Comparison of ENCODE assay signal across 19 cellular contexts in the genomic region with DNA sequence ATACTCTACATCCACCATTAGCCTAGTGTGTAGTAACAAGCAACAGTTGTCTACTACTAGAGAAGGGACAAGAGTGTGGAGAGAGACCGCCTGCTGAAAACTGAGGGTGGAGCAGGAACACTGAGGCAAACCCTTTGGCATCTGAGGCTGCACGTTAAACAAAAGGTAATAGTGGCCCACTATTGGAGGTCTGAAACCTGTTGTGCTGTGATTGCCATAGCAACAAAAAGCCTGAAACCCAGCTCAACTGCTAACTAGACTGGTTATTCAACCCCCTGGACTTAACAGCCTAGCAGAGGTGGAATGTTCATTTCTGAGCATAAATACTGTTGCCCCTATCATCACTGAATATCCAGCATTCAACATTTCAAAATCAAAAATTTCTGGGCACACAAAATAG. TPM values are rescaled to one million over a fixed set of nuclear protein-coding genes. Genes with fewer than 3 reads are reported as not detected.
A peak's percentile ranks its signal among the peaks of the same experiment; 100 is the strongest.
DNase-seq lines count a peak whose midpoint lies in the region; ATAC-seq, FAIRE-seq and TF ChIP-seq lines count a peak whose summit lies in the region.
"Had no signal": no experiment of that assay in that cellular context is flagged by ENCODE, and none has a peak within 500 bp of the region (broad histone marks: within the 10 kb centered on the region; RNA-seq: fewer than 3 reads in every experiment).

No MANE protein-coding gene starts in this region.

- no peak overlapping the region for H2BK20ac ChIP-seq in H1 (ENCODE audit: low read length)

- H4K5ac ChIP-seq in H1 (ENCODE audit: insufficient read length, low read depth, low read length) (no peak overlapping the region), mesendoderm (ENCODE audit: low read length) (no peak overlapping the region)

- H3K36me3 Mint-ChIP-seq in activated CD4-positive, alpha-beta T cell treated with anti-CD3 and anti-CD28 coated beads for 36 hours (ENCODE audit: low read depth) = peaks cover 28% of the 10 kb centered on the region
- H3K36me3 Mint-ChIP-seq in stimulated activated effector memory CD8-positive, alpha-beta T cell treated with anti-CD3 and anti-CD28 coated beads, Interleukin-12 subunit alpha, Interleukin-12 subunit beta, amount 100 ng/mL, for 72 hours = no peaks in the 10 kb centered on the region

- no peak overlapping the region for H3K4me3 Mint-ChIP-seq in activated CD4-positive, alpha-beta T cell treated with anti-CD3 and anti-CD28 coated beads for 36 hours
- H3K4me3 Mint-ChIP-seq in stimulated activated effector memory CD8-positive, alpha-beta T cell treated with anti-CD3 and anti-CD28 coated beads, Interleukin-12 subunit alpha, Interleukin-12 subunit beta, amount 100 ng/mL, for 72 hours = no peak overlapping the region
- H3K4me3 Mint-ChIP-seq: IgD-negative memory B cell had no signal

- H3K27ac Mint-ChIP-seq in activated CD4-positive, alpha-beta T cell treated with anti-CD3 and anti-CD28 coated beads for 36 hours = no peak overlapping the region
- H3K27ac Mint-ChIP-seq in stimulated activated effector memory CD8-positive, alpha-beta T cell treated with anti-CD3 and anti-CD28 coated beads, Interleukin-12 subunit alpha, Interleukin-12 subunit beta, amount 100 ng/mL, for 72 hours = no peak overlapping the region
- H3K27ac Mint-ChIP-seq: IgD-negative memory B cell had no signal

- H3K4me3 ChIP-seq in H1 (ENCODE audit: extremely low read depth in 1 of 4, insufficient read depth in 2 of 4, low read depth in 3 of 4, low read length in 4 of 4) = no peak overlapping the region
- H3K4me3 ChIP-seq in mesendoderm (ENCODE audit: low read length) = no peak overlapping the region

- TF ChIP-seq POLR2A in H1 (IDR thresholded peaks at IDR 0.05; ENCODE audit: control extremely low read depth in 1 of 2, low read depth in 2 of 2, low read length in 2 of 2) = no peak

- peak; percentile 63 for DNase-seq in NCI-H748 (lab: John Stamatoyannopoulos, UW; ENCODE audit: unreplicated experiment)
- DNase-seq in NCI-H748 treated with DMSO at 0.1 percent for 48 hours (lab: John Stamatoyannopoulos, UW) = no peak
- DNase-seq in H1 (ENCODE audit: low read depth in 1 of 2, low spot score in 2 of 2) = no peak
- DNase-seq in mesendoderm = peak; percentile 51
- DNase-seq in anterior cingulate cortex (lab: John Stamatoyannopoulos, UW) = no peak
- DNase-seq in hepatic stellate cell (ENCODE audit: low spot score) = no peak
- no peak for DNase-seq in activated CD4-positive, alpha-beta T cell treated with anti-CD3 and anti-CD28 coated beads for 36 hours
- DNase-seq in stimulated activated effector memory CD8-positive, alpha-beta T cell treated with anti-CD3 and anti-CD28 coated beads, Interleukin-12 subunit alpha, Interleukin-12 subunit beta, amount 100 ng/mL, for 72 hours (ENCODE audit: low spot score in 2 of 2) = no peak
- DNase-seq: DMS53, MV-4-11, NCI-H1105 treated with DMSO at 0.1 percent for 48 hours, NCI-H187, NCI-H226, NCI-H510A treated with DMSO at 0.1 percent for 48 hours had no signal

- H3K27me3 ChIP-seq in H1 (replicated peaks in 1 of 4; ENCODE audit: control insufficient read depth in 3 of 4, extremely low read depth in 1 of 4, insufficient read depth in 3 of 4, low read length in 3 of 4) (no peaks in the 10 kb centered on the region), mesendoderm (ENCODE audit: insufficient read depth, low read length, poor library complexity) (no peaks in the 10 kb centered on the region)

- intact Hi-C loops in activated CD4-positive, alpha-beta T cell treated with anti-CD3 and anti-CD28 coated beads for 36 hours (cut with DNase I, micrococcal nuclease) = no loop called here

- no peak for TF ChIP-seq RAD21 in H1 (IDR thresholded peaks at IDR 0.05 in 1 of 2, conservative IDR thresholded peaks at IDR 0.05 in 1 of 2; ENCODE audit: low read depth in 2 of 2, low read length in 2 of 2)

- no peak for TF ChIP-seq EP300 in H1 (IDR thresholded peaks at IDR 0.05; ENCODE audit: borderline replicate concordance in 1 of 2, low read depth in 2 of 2, low read length in 2 of 2)

- H3K9me3 Mint-ChIP-seq in activated CD4-positive, alpha-beta T cell treated with anti-CD3 and anti-CD28 coated beads for 36 hours (ENCODE audit: low read depth) = peaks cover 8% of the 10 kb centered on the region
- peaks cover 5% of the 10 kb centered on the region for H3K9me3 Mint-ChIP-seq in stimulated activated effector memory CD8-positive, alpha-beta T cell treated with anti-CD3 and anti-CD28 coated beads, Interleukin-12 subunit alpha, Interleukin-12 subunit beta, amount 100 ng/mL, for 72 hours

- peaks cover 7% of the 10 kb centered on the region for H3K27me3 Mint-ChIP-seq in activated CD4-positive, alpha-beta T cell treated with anti-CD3 and anti-CD28 coated beads for 36 hours

- no peak overlapping the region for H4K91ac ChIP-seq in H1 (replicated peaks; ENCODE audit: insufficient read length, low read length)

- H3K27ac ChIP-seq in H1 (ENCODE audit: low read depth, low read length) = no peak overlapping the region; the same call in 1 of the 2 replicates
- H3K27ac ChIP-seq in mesendoderm (ENCODE audit: low read depth, low read length) = no peak overlapping the region
- H3K27ac ChIP-seq: C4-2B had no signal

- H3K4ac ChIP-seq in H1 (replicated peaks; ENCODE audit: insufficient read length, low read depth, low read length) (no peak overlapping the region), mesendoderm (ENCODE audit: low read depth, low read length) (no peak overlapping the region)

- WGBS in H1 (ENCODE audit: extremely low coverage in 1 of 2, insufficient coverage in 1 of 2, insufficient read length in 1 of 2, insufficient replicate concordance in 2 of 2, low coverage in 1 of 2, low lambda C conversion rate in 2 of 2, missing lambda C conversion rate in 1 of 2), 2 experiments = 74% methylated on average over 2 of the region's 2 CpGs; no CpG with 5 or more reads in 1 of the 2 experiments
- WGBS in mesendoderm (ENCODE audit: extremely low coverage, insufficient coverage, low lambda C conversion rate) = no CpG with 5 or more reads among the region's 2 CpGs

- no peak overlapping the region for H2BK120ac ChIP-seq in H1 (replicated peaks; ENCODE audit: low read depth, low read length)
- no peak overlapping the region for H2BK120ac ChIP-seq in mesendoderm (ENCODE audit: low read depth, low read length)

- FAIRE-seq in H1 (lab: Jason Lieb, UNC) = peak; percentile 68
- FAIRE-seq: D721Med had no signal

- H2BK5ac ChIP-seq in H1 (ENCODE audit: low read depth, low read length) (no peak overlapping the region), mesendoderm (ENCODE audit: low read length) (no peak overlapping the region)

- H4K20me1 ChIP-seq in H1 (replicated peaks in 1 of 2; ENCODE audit: control insufficient read depth in 1 of 2, insufficient read depth in 2 of 2, low read length in 2 of 2) = no peaks in the 10 kb centered on the region

- peaks cover 0 to 4% (median 0%) of the 10 kb centered on the region in 4 experiments; a peak in 1 of 8 replicates for H3K36me3 ChIP-seq in H1 (ENCODE audit: control insufficient read depth in 2 of 4, insufficient read depth in 4 of 4, low read length in 3 of 4)
- no peaks in the 10 kb centered on the region for H3K36me3 ChIP-seq in mesendoderm (ENCODE audit: control insufficient read depth, insufficient read depth, low read length)

- TF ChIP-seq CTCF in H1 (IDR thresholded peaks at IDR 0.05; ENCODE audit: control extremely low read depth in 1 of 3, insufficient read depth in 1 of 3, low read depth in 1 of 3, low read length in 3 of 3) = no peak

- H2BK12ac ChIP-seq in H1 (ENCODE audit: low read depth, low read length) = no peak overlapping the region

- no peaks in the 10 kb centered on the region for H3K4me1 Mint-ChIP-seq in activated CD4-positive, alpha-beta T cell treated with anti-CD3 and anti-CD28 coated beads for 36 hours
- no peaks in the 10 kb centered on the region for H3K4me1 Mint-ChIP-seq in stimulated activated effector memory CD8-positive, alpha-beta T cell treated with anti-CD3 and anti-CD28 coated beads, Interleukin-12 subunit alpha, Interleukin-12 subunit beta, amount 100 ng/mL, for 72 hours

- H3K23ac ChIP-seq in H1 (ENCODE audit: insufficient read length) (no peak overlapping the region), mesendoderm (ENCODE audit: low read length) (no peak overlapping the region)

- H3K56ac ChIP-seq in H1 (replicated peaks; ENCODE audit: insufficient read length, low read depth, low read length) (no peak overlapping the region), mesendoderm (ENCODE audit: low read length) (no peak overlapping the region)

- no peak overlapping the region for H3K4me2 ChIP-seq in H1 (ENCODE audit: insufficient read depth in 1 of 2, low read depth in 2 of 2, low read length in 2 of 2)
- H3K4me2 ChIP-seq in mesendoderm (ENCODE audit: low read length) = no peak overlapping the region

- peaks cover 0 to 5% (median 2%) of the 10 kb centered on the region in 4 experiments; a peak in 2 of 7 replicates for H3K4me1 ChIP-seq in H1 (replicated peaks in 1 of 4; ENCODE audit: control insufficient read depth in 3 of 4, insufficient read depth in 4 of 4, low read length in 3 of 4)
- no peaks in the 10 kb centered on the region for H3K4me1 ChIP-seq in mesendoderm (ENCODE audit: control insufficient read depth, low read depth, low read length)

- no peak overlapping the region for H2AK5ac ChIP-seq in H1 (ENCODE audit: low read depth, low read length)
- H2AK5ac ChIP-seq in mesendoderm (ENCODE audit: low read length) = no peak overlapping the region

- H3K18ac ChIP-seq in H1 (ENCODE audit: extremely low read depth, low read length) (no peak overlapping the region), mesendoderm (ENCODE audit: low read length) (no peak overlapping the region)

- H3K79me2 ChIP-seq in H1 (ENCODE audit: control insufficient read depth in 1 of 2, insufficient read depth in 2 of 2, low read length in 2 of 2) (no peaks in the 10 kb centered on the region), mesendoderm (ENCODE audit: control insufficient read depth, insufficient read depth, low read length) (no peaks in the 10 kb centered on the region)

- H3K14ac ChIP-seq in H1 (ENCODE audit: insufficient read length) = no peak overlapping the region

- H4K8ac ChIP-seq in H1 (ENCODE audit: extremely low read depth, insufficient read depth, low read length) (no peak overlapping the region), mesendoderm (ENCODE audit: low read depth, low read length) (no peak overlapping the region)

- H3K23me2 ChIP-seq in H1 (ENCODE audit: low read depth, low read length) = no peaks in the 10 kb centered on the region

- POLR2A ChIA-PET in H1 (lab: Charles Lee; ENCODE audit: partially characterized antibody) = no interaction called here
- POLR2A ChIA-PET in activated CD4-positive, alpha-beta T cell treated with anti-CD3 and anti-CD28 coated beads for 36 hours (lab: Charles Lee) = no interaction called here

- H3K9ac ChIP-seq in H1 (replicated peaks in 1 of 4; ENCODE audit: extremely low read depth in 1 of 4, low read depth in 3 of 4, low read length in 3 of 4) (no peak overlapping the region), mesendoderm (ENCODE audit: low read length) (no peak overlapping the region)

- CTCF ChIA-PET in H1 (lab: Charles Lee; ENCODE audit: partially characterized antibody) = interaction anchor here (1.1 kb wide), 1 partner anchor 85 kb away, joined by 4 read pairs; no protein-coding TSS in a partner anchor
- CTCF ChIA-PET in activated CD4-positive, alpha-beta T cell treated with anti-CD3 and anti-CD28 coated beads for 36 hours (lab: Charles Lee) = no interaction called here

- no peak overlapping the region for H2BK15ac ChIP-seq in H1 (ENCODE audit: low read length)
- no peak overlapping the region for H2BK15ac ChIP-seq in mesendoderm (replicated peaks; ENCODE audit: low read depth)

- H2AFZ ChIP-seq in H1 (ENCODE audit: low read length) = no peak overlapping the region

- no peaks in the 10 kb centered on the region for H3K79me1 ChIP-seq in H1 (ENCODE audit: low read depth, low read length)
- no peaks in the 10 kb centered on the region for H3K79me1 ChIP-seq in mesendoderm (ENCODE audit: low read length)

- peaks cover 0 to 4% of the 10 kb centered on the region in 2 experiments; a peak in 2 of 4 replicates for H3K9me3 ChIP-seq in H1 (ENCODE audit: insufficient read depth in 2 of 2, low read depth in 1 of 2, low read length in 1 of 2)

- ATAC-seq in activated CD4-positive, alpha-beta T cell treated with anti-CD3 and anti-CD28 coated beads for 36 hours = no peak
- no peak for ATAC-seq in stimulated activated effector memory CD8-positive, alpha-beta T cell treated with anti-CD3 and anti-CD28 coated beads, Interleukin-12 subunit alpha, Interleukin-12 subunit beta, amount 100 ng/mL, for 72 hours
- ATAC-seq: HCT116, Right ventricle myocardium inferior had no signal

RNA-seq across cellular contexts. Expression of gene PPP4R4, which starts 43.0 kb away (rescaled TPM):
- total RNA-seq in H1 (2021; fragmentation: NEBNext Ultra II Directional; extraction: Animal tissue kit (Norgen Biotek cat#: 25700)) = 9.4 and 9.6 TPM in 2 replicates
- polyA plus RNA-seq in H1 (2011; rRNA removed) = 2.5 and 3.3 TPM in 2 replicates
- polyA plus RNA-seq in H1 (2011; cell fraction: cytosol; rRNA removed) = 4.9 TPM
- 7.5 TPM for polyA plus RNA-seq in H1 (2011; cell fraction: nucleus; rRNA removed)
- 5.3 to 6.9 TPM (median 6.0 TPM) in 4 replicates for polyA plus RNA-seq in H1 (2012, experiment 1 of 2)
- polyA plus RNA-seq in H1 (2012, experiment 2 of 2) = 1.4 TPM
- 3.8 TPM for polyA plus RNA-seq in H1 (2013, experiment 1 of 2)
- 4.1 TPM for polyA plus RNA-seq in H1 (2013, experiment 2 of 2)
- 17.7 and 32.5 TPM in 2 replicates for polyA minus RNA-seq in H1 (2011; rRNA and poly(A)+ RNA removed)
- 8.6 TPM for polyA minus RNA-seq in H1 (2011; cell fraction: cytosol; rRNA and poly(A)+ RNA removed)
- 28.2 TPM for polyA minus RNA-seq in H1 (2011; cell fraction: nucleus; rRNA and poly(A)+ RNA removed)
- polyA plus RNA-seq in mesendoderm (2013, experiment 1 of 2) = 2.1 TPM
- polyA plus RNA-seq in mesendoderm (2013, experiment 2 of 2) = 1.8 TPM
- total RNA-seq in activated CD4-positive, alpha-beta T cell treated with anti-CD3 and anti-CD28 coated beads for 36 hours = 10 to 100 TPM; 21.4 TPM

Comparison
In these comparisons a context has a peak if more than half of its experiments do, and no peak if none do; other contexts are left out.
1. DNase-seq: peak in NCI-H748 (single experiment) and mesendoderm (single experiment); none in NCI-H748 treated with DMSO at 0.1 percent for 48 hours (single experiment), H1 (0 of 2), anterior cingulate cortex (0 of 58), hepatic stellate cell (single experiment), activated CD4-positive, alpha-beta T cell treated with anti-CD3 and anti-CD28 coated beads for 36 hours (single experiment) and stimulated activated effector memory CD8-positive, alpha-beta T cell treated with anti-CD3 and anti-CD28 coated beads, Interleukin-12 subunit alpha, Interleukin-12 subunit beta, amount 100 ng/mL, for 72 hours (0 of 2).